Comparison of ENCODE assay signal across 25 cellular contexts in the genomic region with DNA sequence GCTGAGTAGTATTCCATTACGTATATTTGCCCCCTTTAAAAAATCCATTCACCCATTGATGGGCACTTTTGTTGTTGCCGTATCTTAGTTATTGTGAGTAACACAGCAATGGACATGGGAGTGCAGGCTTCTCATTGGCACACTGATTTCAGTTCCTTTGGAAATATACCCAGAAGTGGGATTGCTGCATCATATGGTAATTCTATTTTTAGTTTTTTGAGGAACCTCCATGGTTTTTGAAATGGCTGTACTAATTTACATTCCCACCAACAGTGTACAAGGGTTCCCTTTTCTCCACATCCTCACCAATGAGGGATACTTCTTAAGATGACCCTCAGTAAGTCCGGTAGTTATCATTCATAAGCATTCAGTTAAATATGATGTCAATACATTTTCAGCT.
"Had no signal": no experiment of that assay in that cellular context is flagged by ENCODE, and none has a peak within 500 bp of the region (broad histone marks: within the 10 kb centered on the region; RNA-seq: fewer than 3 reads in every experiment).

No MANE protein-coding gene starts in this region.

- H3K27ac ChIP-seq: HL-60, KMS-11, RWPE1 had no signal

- DNase-seq: Kasumi-1; MM.1S; NCI-H1092 treated with DMSO at 0.1 percent for 48 hours; NCI-H1436; NCI-H187; NCI-H2029; NCI-H2081 treated with DMSO at 0.1 percent for 48 hours; NCI-H2171; NCI-H226; NCI-H446; NCI-H510A; NCI-H524 treated with DMSO at 0.1 percent for 48 hours; NCI-H69; NCI-H774; NK-92 treated with Interleukin-12 subunit alpha and Interleukin-12 subunit beta, amount 100 ng/mL, for 24 hours; PC-3; SHP77; SK-N-SH; SW 1271 had no signal

- ATAC-seq: K562, Panc1, PC-3 had no signal

- H3K4me3 Mint-ChIP-seq: IgD-negative memory B cell had no signal

- H3K36me3 Mint-ChIP-seq: IgD-negative memory B cell had no signal

- H3K9me3 ChIP-seq: SK-N-SH had no signal

- H3K9me3 Mint-ChIP-seq: IgD-negative memory B cell had no signal

- H3K4me3 ChIP-seq: K562 had no signal
